Comparison of ENCODE assay signal across 13 cellular contexts in genomic region chr3:66449411-66449931, GRCh38. TPM values are rescaled to one million over a fixed set of nuclear protein-coding genes. Genes with fewer than 3 reads are reported as not detected.
DNase-seq lines count a peak whose midpoint lies in the region; ATAC-seq and TF ChIP-seq lines count a peak whose summit lies in the region.
"Had no signal": no experiment of that assay in that cellular context is flagged by ENCODE, and none has a peak within 500 bp of the region (broad histone marks: within the 10 kb centered on the region; RNA-seq: fewer than 3 reads in every experiment).

No MANE protein-coding gene starts in this region.

- no peaks in the 10 kb centered on the region for H4K20me1 ChIP-seq in mammary epithelial cell (ENCODE audit: insufficient read depth, low read length)

- DNase-seq in mammary epithelial cell (no peak), putamen (ENCODE audit: low spot score) (peak; percentile 47), NCI-H2029 (lab: John Stamatoyannopoulos, UW) (no peak), HT-29 (ENCODE audit: low spot score) (no peak)
- no peak for DNase-seq in activated CD4-positive, alpha-beta T cell treated with anti-CD3 and anti-CD28 coated beads, Interleukin-2, amount 10 ng/mL, durations not matched to agents 24 days and 14 days
- DNase-seq in activated CD8-positive, alpha-beta memory T cell treated with anti-CD3 and anti-CD28 coated beads, Interleukin-2, amount 10 ng/mL, durations not matched to agents 7 days and 5 days: no peak
- DNase-seq: activated naive CD8-positive, alpha-beta T cell treated with anti-CD3 and anti-CD28 coated beads, Interleukin-2, amount 10 ng/mL, durations not matched to agents 7 days and 5 days; erythroblast; mesendoderm; NCI-H2227 treated with DMSO at 0.1 percent for 48 hours; stimulated activated CD4-positive, alpha-beta T cell treated with anti-CD3 and anti-CD28 coated beads, Interleukin-2, amount 100 ng/mL, for 48 hours had no signal

- H3K4me2 ChIP-seq in mammary epithelial cell (ENCODE audit: insufficient read depth, low read depth, low read length): no peak overlapping the region

- no peak for TF ChIP-seq CTCF in mammary epithelial cell (conservative IDR thresholded peaks at IDR 0.05 in 1 of 2, IDR thresholded peaks at IDR 0.05 in 1 of 2; ENCODE audit: extremely low read depth in 1 of 2, insufficient read depth in 1 of 2, low read depth in 1 of 2, low read length in 2 of 2)

- dilution Hi-C loops in mammary epithelial cell (cut with HindIII; ENCODE audit: low sequenced_read_pairs): no loop called here

- CTCF ChIA-PET in mammary epithelial cell (lab: Charles Lee; ENCODE audit: low non-redundant PET): no interaction called here
- CTCF ChIA-PET in activated CD8-positive, alpha-beta memory T cell treated with anti-CD3 and anti-CD28 coated beads, Interleukin-2, amount 10 ng/mL, durations not matched to agents 7 days and 5 days (lab: Charles Lee): no interaction called here

- H3K27ac Mint-ChIP-seq in activated CD4-positive, alpha-beta T cell treated with anti-CD3 and anti-CD28 coated beads, Interleukin-2, amount 10 ng/mL, durations not matched to agents 24 days and 14 days: no peak overlapping the region
- H3K27ac Mint-ChIP-seq in activated CD8-positive, alpha-beta memory T cell treated with anti-CD3 and anti-CD28 coated beads, Interleukin-2, amount 10 ng/mL, durations not matched to agents 7 days and 5 days: no peak overlapping the region
- H3K27ac Mint-ChIP-seq: activated naive CD8-positive, alpha-beta T cell treated with anti-CD3 and anti-CD28 coated beads, Interleukin-2, amount 10 ng/mL, durations not matched to agents 7 days and 5 days had no signal

- H3K4me1 Mint-ChIP-seq in activated CD4-positive, alpha-beta T cell treated with anti-CD3 and anti-CD28 coated beads, Interleukin-2, amount 10 ng/mL, durations not matched to agents 24 days and 14 days: peaks cover 13% of the 10 kb centered on the region
- peaks cover 3% of the 10 kb centered on the region for H3K4me1 Mint-ChIP-seq in activated CD8-positive, alpha-beta memory T cell treated with anti-CD3 and anti-CD28 coated beads, Interleukin-2, amount 10 ng/mL, durations not matched to agents 7 days and 5 days

- in situ Hi-C loops in mammary epithelial cell (cut with MboI; ENCODE audit: low sequenced_read_pairs in 2 of 2): no loop called here

- H3K9ac ChIP-seq in mammary epithelial cell (ENCODE audit: insufficient read depth, low read length): no peak overlapping the region

- no peaks in the 10 kb centered on the region for H3K79me2 ChIP-seq in mammary epithelial cell (ENCODE audit: insufficient read depth, low read length)

- peak; percentile 83 for ATAC-seq in GM18517 (IDR thresholded peaks at IDR 0.05; ENCODE audit: unreplicated experiment)
- ATAC-seq in HG03064 (IDR thresholded peaks at IDR 0.05; ENCODE audit: low read depth, unreplicated experiment): peak; percentile 71
- no peak for ATAC-seq in activated CD8-positive, alpha-beta memory T cell treated with anti-CD3 and anti-CD28 coated beads, Interleukin-2, amount 10 ng/mL, durations not matched to agents 7 days and 5 days

- BruUV-seq in mammary epithelial cell (replicated peaks; lab: Mats Ljungman, UMichigan): no TSS peak

- peak overlapping the region; percentile 70 for H2AFZ ChIP-seq in mammary epithelial cell (ENCODE audit: low read depth, low read length)

- 34% methylated on average over 6 of the region's 6 CpGs for WGBS in mammary epithelial cell (ENCODE audit: low coverage, missing lambda C conversion rate)

- H3K4me3 ChIP-seq in mammary epithelial cell (replicated peaks in 1 of 3; ENCODE audit: insufficient read depth in 1 of 3, low read depth in 2 of 3, low read length in 3 of 3): no peak overlapping the region

- H3K27ac ChIP-seq in mammary epithelial cell (ENCODE audit: insufficient read depth, low read depth, low read length): no peak overlapping the region

- intact Hi-C loops in mammary epithelial cell (cut with micrococcal nuclease): no loop called here
- intact Hi-C loops in activated CD4-positive, alpha-beta T cell treated with anti-CD3 and anti-CD28 coated beads, Interleukin-2, amount 10 ng/mL, durations not matched to agents 24 days and 14 days (cut with micrococcal nuclease): no loop called here

- H3K27me3 Mint-ChIP-seq in activated CD4-positive, alpha-beta T cell treated with anti-CD3 and anti-CD28 coated beads, Interleukin-2, amount 10 ng/mL, durations not matched to agents 24 days and 14 days: no peaks in the 10 kb centered on the region
- H3K27me3 Mint-ChIP-seq in activated CD8-positive, alpha-beta memory T cell treated with anti-CD3 and anti-CD28 coated beads, Interleukin-2, amount 10 ng/mL, durations not matched to agents 7 days and 5 days: no peaks in the 10 kb centered on the region
- H3K27me3 Mint-ChIP-seq: activated naive CD8-positive, alpha-beta T cell treated with anti-CD3 and anti-CD28 coated beads, Interleukin-2, amount 10 ng/mL, durations not matched to agents 7 days and 5 days had no signal

- H3K4me3 Mint-ChIP-seq in activated CD4-positive, alpha-beta T cell treated with anti-CD3 and anti-CD28 coated beads, Interleukin-2, amount 10 ng/mL, durations not matched to agents 24 days and 14 days: no peak overlapping the region
- H3K4me3 Mint-ChIP-seq in activated CD8-positive, alpha-beta memory T cell treated with anti-CD3 and anti-CD28 coated beads, Interleukin-2, amount 10 ng/mL, durations not matched to agents 7 days and 5 days: no peak overlapping the region
- H3K4me3 Mint-ChIP-seq: activated naive CD8-positive, alpha-beta T cell treated with anti-CD3 and anti-CD28 coated beads, Interleukin-2, amount 10 ng/mL, durations not matched to agents 7 days and 5 days had no signal

- peaks cover 50% of the 10 kb centered on the region for H3K36me3 Mint-ChIP-seq in activated CD4-positive, alpha-beta T cell treated with anti-CD3 and anti-CD28 coated beads, Interleukin-2, amount 10 ng/mL, durations not matched to agents 24 days and 14 days (ENCODE audit: low read depth)
- H3K36me3 Mint-ChIP-seq in activated CD8-positive, alpha-beta memory T cell treated with anti-CD3 and anti-CD28 coated beads, Interleukin-2, amount 10 ng/mL, durations not matched to agents 7 days and 5 days: peaks cover 6% of the 10 kb centered on the region

- no peaks in the 10 kb centered on the region for H3K27me3 ChIP-seq in mammary epithelial cell (ENCODE audit: insufficient read depth, low read length)

- no peaks in the 10 kb centered on the region for H3K9me3 Mint-ChIP-seq in activated CD4-positive, alpha-beta T cell treated with anti-CD3 and anti-CD28 coated beads, Interleukin-2, amount 10 ng/mL, durations not matched to agents 24 days and 14 days
- no peaks in the 10 kb centered on the region for H3K9me3 Mint-ChIP-seq in activated CD8-positive, alpha-beta memory T cell treated with anti-CD3 and anti-CD28 coated beads, Interleukin-2, amount 10 ng/mL, durations not matched to agents 7 days and 5 days (ENCODE audit: low read depth)
- H3K9me3 Mint-ChIP-seq: activated naive CD8-positive, alpha-beta T cell treated with anti-CD3 and anti-CD28 coated beads, Interleukin-2, amount 10 ng/mL, durations not matched to agents 7 days and 5 days had no signal

- peaks cover 9% of the 10 kb centered on the region for H3K4me1 ChIP-seq in mammary epithelial cell (ENCODE audit: insufficient read depth, low read length)

- no peaks in the 10 kb centered on the region for H3K9me3 ChIP-seq in mammary epithelial cell (replicated peaks; ENCODE audit: insufficient read depth, low read length)

- no peaks in the 10 kb centered on the region for H3K36me3 ChIP-seq in mammary epithelial cell (ENCODE audit: insufficient read depth, low read length)

RNA-seq across cellular contexts. Expression of gene LRIG1, which starts 51.4 kb away (rescaled TPM):
- 10 to 100 TPM; 11.7 to 15.3 TPM for total RNA-seq in mammary epithelial cell
- 10.4 TPM for polyA plus RNA-seq in mammary epithelial cell
- polyA minus RNA-seq in mammary epithelial cell: 82.8 TPM
- 50.3 and 52.8 TPM in 2 replicates for total RNA-seq in activated CD4-positive, alpha-beta T cell treated with anti-CD3 and anti-CD28 coated beads, Interleukin-2, amount 10 ng/mL, durations not matched to agents 24 days and 14 days
- total RNA-seq in HT-29 (2014; rRNA removed; shearing (Covaris generic)): 24.0 and 25.2 TPM in 2 replicates
- total RNA-seq in activated CD8-positive, alpha-beta memory T cell treated with anti-CD3 and anti-CD28 coated beads, Interleukin-2, amount 10 ng/mL, durations not matched to agents 7 days and 5 days: 10 to 100 TPM; 21.0 to 31.6 TPM
